15 cellular contexts compared by ENCODE assay signal in the genomic region with DNA sequence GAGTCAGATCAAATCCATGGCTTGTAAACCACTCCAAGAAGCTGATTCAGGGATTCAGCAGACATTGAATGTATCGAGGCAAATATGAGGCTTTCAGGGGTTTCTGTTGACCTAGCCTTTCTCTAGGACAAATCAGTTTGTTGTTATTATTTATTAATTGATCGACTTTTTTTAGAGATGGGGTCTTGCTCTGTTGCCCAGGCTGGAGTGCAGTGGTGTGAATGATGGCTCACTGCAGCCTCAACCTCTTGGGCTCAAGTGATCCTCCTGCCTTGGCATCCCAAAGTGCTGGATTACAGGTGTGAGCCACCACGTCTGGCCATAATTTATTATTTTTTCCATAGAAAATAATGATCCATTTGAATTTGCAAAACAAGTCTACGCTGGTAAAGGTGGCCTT.
"Had no signal": no experiment of that assay in that cellular context is flagged by ENCODE, and none has a peak within 500 bp of the region (broad histone marks: within the 10 kb centered on the region; RNA-seq: fewer than 3 reads in every experiment).

No MANE protein-coding gene starts in this region.

- ATAC-seq: activated T-cell treated with anti-CD3 and anti-CD28 coated beads, Interleukin-2, amount 50 U/mL, for 72 hours; lower lobe of right lung had no signal

- H3K9me3 Mint-ChIP-seq: immature natural killer cell had no signal

- DNase-seq: activated CD4-positive, alpha-beta T cell treated with anti-CD3 and anti-CD28 coated beads for 4 hours; activated naive CD4-positive, alpha-beta T cell treated with Interleukin-2 at 50 U/mL for 16 hours; activated T-cell treated with anti-CD3 and anti-CD28 coated beads, Interleukin-2, amount 50 U/mL, for 72 hours; aorta; foreskin fibroblast; immature natural killer cell; lower lobe of right lung; naive B cell; SJCRH30; stimulated activated CD4-positive, alpha-beta T cell treated with anti-CD3 and anti-CD28 coated beads, Interleukin-4, amount 100 ng/mL, for 4 hours; tibial artery had no signal

- H3K27ac ChIP-seq: breast epithelium, esophagus muscularis mucosa, lower lobe of right lung, right atrium auricular region, SJCRH30, tibial artery had no signal

- H3K4me3 ChIP-seq: breast epithelium, esophagus muscularis mucosa, lower lobe of right lung, right atrium auricular region, SJCRH30, skin epidermis, tibial artery had no signal

- H3K9me3 ChIP-seq: breast epithelium, esophagus muscularis mucosa, lower lobe of right lung, right atrium auricular region, SJCRH30, tibial artery had no signal

- H3K36me3 ChIP-seq: breast epithelium, esophagus muscularis mucosa, lower lobe of right lung, right atrium auricular region, SJCRH30, tibial artery had no signal

- H3K4me3 Mint-ChIP-seq: immature natural killer cell had no signal

- H3K36me3 Mint-ChIP-seq: immature natural killer cell, naive B cell had no signal

- H3K4me1 ChIP-seq: breast epithelium, esophagus muscularis mucosa, right atrium auricular region, SJCRH30, tibial artery had no signal

- H3K27me3 ChIP-seq: breast epithelium, right atrium auricular region, SJCRH30 had no signal
